7 cellular contexts compared by ENCODE assay signal in genomic region chr3:192849822-192850221, GRCh38.
A peak's percentile ranks its signal among the peaks of the same experiment; 100 is the strongest.
DNase-seq lines count a peak whose midpoint lies in the region; ATAC-seq, FAIRE-seq and TF ChIP-seq lines count a peak whose summit lies in the region.
"Not testable (repeated sequence)": the region's sequence is repeated elsewhere in the genome, so short reads cannot be mapped to it uniquely, and the experiment has no call there.

No MANE protein-coding gene starts in this region.

- RAD21 ChIA-PET in GM12878 (lab: Charles Lee; ENCODE audit: unreplicated experiment) = interaction anchor here (0.7 to 8.8 kb wide), 14 partner anchors 9 to 72 kb away, joined by 3 to 123 read pairs (median 14); partner anchors contain the start of gene MB21D2

- H3K4me1 ChIP-seq in Caco-2 = peaks cover 50% of the 10 kb centered on the region
- peaks cover 41% of the 10 kb centered on the region for H3K4me1 ChIP-seq in OCI-LY3 (ENCODE audit: low read length)
- peaks cover 64% of the 10 kb centered on the region for H3K4me1 ChIP-seq in GM12878 (ENCODE audit: control insufficient read depth, insufficient read depth, low read length)
- peaks cover 28% of the 10 kb centered on the region for H3K4me1 ChIP-seq in HepG2 (ENCODE audit: insufficient read depth, low read length)
- peaks cover 15% of the 10 kb centered on the region for H3K4me1 ChIP-seq in smooth muscle cell (ENCODE audit: low read depth)

- FAIRE-seq in GM12878 (lab: Jason Lieb, UNC); HepG2 (lab: Jason Lieb, UNC): not testable (repeated sequence)

- POLR2A ChIA-PET in Caco-2 (lab: Charles Lee); HepG2 (lab: Yijun Ruan, JAX): not testable (repeated sequence)
- POLR2A ChIA-PET in GM12878 (lab: Charles Lee) = interaction anchor here (0.8 to 3.8 kb wide), 10 partner anchors 12 to 68 kb away, joined by 3 to 32 read pairs (median 7); partner anchors contain the start of gene MB21D2

- CTCF ChIA-PET in Caco-2 (lab: Charles Lee) (interaction anchor here (1.9 kb wide), 1 partner anchor 37 kb away, joined by 5 read pairs; no protein-coding TSS in a partner anchor), GM12878 (lab: Yijun Ruan, JAX) (interaction anchor here (0.7 to 6.9 kb wide), 10 partner anchors 9 to 193 kb away, joined by 3 to 47 read pairs (median 5); partner anchors contain the start of gene MB21D2)
- CTCF ChIA-PET in HepG2 (lab: Yijun Ruan, JAX; ENCODE audit: low intra/inter-chr PET ratio, low total read pairs) = not testable (repeated sequence)

- H3K27ac Mint-ChIP-seq in Caco-2 (ENCODE audit: unreplicated experiment) = peak overlapping the region; percentile 94

- not testable (repeated sequence) for H3K4me3 ChIP-seq in Caco-2 (ENCODE audit: low read depth, low read length); OCI-LY3 (ENCODE audit: low read length); GM12878; HepG2 (replicated peaks in 1 of 3; ENCODE audit: insufficient read depth in 1 of 3, low read depth in 2 of 3, low read length in 3 of 3); smooth muscle cell

- intact Hi-C loops in Caco-2 (cut with micrococcal nuclease; ENCODE audit: unreplicated experiment) = loop anchor here (1.0 kb wide), 5 partner anchors 29 to 68 kb away; no protein-coding TSS in a partner anchor
- intact Hi-C loops in GM12878 (cut with micrococcal nuclease; ENCODE audit: unreplicated experiment) = loop anchor here (1.0 to 5.0 kb wide), 4 partner anchors 19 to 67 kb away; partner anchors contain the start of gene MB21D2
- intact Hi-C loops in HepG2 (cut with micrococcal nuclease; ENCODE audit: unreplicated experiment) = loop anchor here (10.0 kb wide), 1 partner anchor 65 kb away; the partner anchor contains the start of gene MB21D2

- in situ Hi-C loops in GM12878 (cut with MboI); HepG2 (cut with HindIII; ENCODE audit: extremely low pct_ligation_motif_present, low pct_unique_long_range_greater_than_20kb): not testable (repeated sequence)

- ATAC-seq in GM19025 (IDR thresholded peaks at IDR 0.05; ENCODE audit: low read depth, unreplicated experiment) = peak; percentile 2
- not testable (repeated sequence) for ATAC-seq in GM12878, HepG2

- not testable (repeated sequence) for BruUV-seq in Caco-2 (replicated peaks; lab: Mats Ljungman, UMichigan); GM12878 (replicated peaks; lab: Mats Ljungman, UMichigan); HepG2 (replicated peaks; lab: Mats Ljungman, UMichigan)

- not testable (repeated sequence) for TF ChIP-seq POLR2A in GM12878 (IDR thresholded peaks at IDR 0.05; ENCODE audit: low read depth, low read length); HepG2 (IDR thresholded peaks at IDR 0.05; ENCODE audit: insufficient read depth in 1 of 2, low read depth in 2 of 2, low read length in 2 of 2)

- not testable (repeated sequence) for H3K9me3 Mint-ChIP-seq in Caco-2 (ENCODE audit: unreplicated experiment)

- H3K36me3 ChIP-seq in Caco-2 (ENCODE audit: control insufficient read depth, insufficient read depth, low read length); OCI-LY3 (replicated peaks; ENCODE audit: low read depth, low read length); GM12878 (ENCODE audit: control insufficient read depth in 2 of 2, insufficient read depth in 2 of 2, low read length in 1 of 2); HepG2 (replicated peaks in 1 of 2; ENCODE audit: control insufficient read depth in 1 of 2, insufficient read depth in 2 of 2, low read length in 2 of 2); smooth muscle cell (ENCODE audit: low read depth): not testable (repeated sequence)

- H3F3A ChIP-seq in smooth muscle cell (ENCODE audit: low read depth) = not testable (repeated sequence)

- H3K36me3 Mint-ChIP-seq in Caco-2 (ENCODE audit: insufficient read depth, unreplicated experiment) = not testable (repeated sequence)

- SMC1A ChIA-PET in GM12878 (lab: Charles Lee; ENCODE audit: uncharacterized antibody, unreplicated experiment) = interaction anchor here (0.7 to 20.8 kb wide), 15 partner anchors 9 to 138 kb away, joined by 3 to 283 read pairs (median 11); partner anchors contain the start of gene MB21D2

- not testable (repeated sequence) for TF ChIP-seq EP300 in GM12878 (IDR thresholded peaks at IDR 0.05; ENCODE audit: borderline replicate concordance in 1 of 2, control insufficient read depth in 1 of 2, low read depth in 2 of 2, low read length in 2 of 2); HepG2 (IDR thresholded peaks at IDR 0.05; ENCODE audit: low read depth in 2 of 2, low read length in 2 of 2); HepG2 (CRISPR knock-in tag; IDR thresholded peaks at IDR 0.05; ENCODE audit: borderline replicate concordance)

- DNase-seq in Caco-2; GM12878 (ENCODE audit: low read depth, low spot score); epithelial cell of prostate (ENCODE audit: low read depth, low spot score); HepG2 (ENCODE audit: low spot score); smooth muscle cell (lab: John Stamatoyannopoulos, UW; ENCODE audit: unreplicated experiment): not testable (repeated sequence)

- peak overlapping the region; percentile 56; the same call in 1 of the 2 replicates for H2AFZ ChIP-seq in OCI-LY3 (ENCODE audit: low read depth, low read length)
- not testable (repeated sequence) for H2AFZ ChIP-seq in GM12878 (ENCODE audit: control insufficient read depth, low read depth, low read length); HepG2 (ENCODE audit: low read length); smooth muscle cell (ENCODE audit: low read depth)

- not testable (repeated sequence) for H3K9ac ChIP-seq in OCI-LY3 (ENCODE audit: low read length); HepG2 (ENCODE audit: insufficient read depth, low read depth, low read length)
- H3K9ac ChIP-seq in GM12878 (ENCODE audit: control insufficient read depth, insufficient read depth, low read length) = peak overlapping the region; percentile 65
- H3K9ac ChIP-seq in smooth muscle cell (ENCODE audit: low read depth) = peak overlapping the region; percentile 7

- not testable (repeated sequence) for TF ChIP-seq RAD21 in GM12878 (IDR thresholded peaks at IDR 0.05; ENCODE audit: insufficient read depth, low read depth, low read length); HepG2 (CRISPR knock-in tag; IDR thresholded peaks at IDR 0.05)

- WGBS in GM12878 (ENCODE audit: insufficient coverage, insufficient replicate concordance, low lambda C conversion rate, missing lambda C conversion rate) = 0% methylated on average over 9 of the region's 11 CpGs
- WGBS in HepG2 (ENCODE audit: low lambda C conversion rate) = 82% methylated on average over 9 of the region's 11 CpGs
- WGBS in smooth muscle cell (ENCODE audit: low lambda C conversion rate) = 93% methylated on average over 11 of the region's 11 CpGs

- not testable (repeated sequence) for H3K27ac ChIP-seq in OCI-LY3 (ENCODE audit: low read length); HepG2 (ENCODE audit: extremely low read length, insufficient read depth, low read length)
- H3K27ac ChIP-seq in GM12878 (ENCODE audit: control insufficient read depth, insufficient read depth) (peak overlapping the region; percentile 81), epithelial cell of prostate (peak overlapping the region; percentile 63), smooth muscle cell (ENCODE audit: low read depth) (peak overlapping the region; percentile 87)

- H3K27me3 Mint-ChIP-seq in Caco-2 (ENCODE audit: insufficient read depth, unreplicated experiment) = not testable (repeated sequence)

- not testable (repeated sequence) for TF ChIP-seq CTCF in Caco-2 (IDR thresholded peaks at IDR 0.05; ENCODE audit: insufficient read depth in 1 of 2, low read depth in 1 of 2, low read length in 1 of 2, severe bottlenecking in 1 of 2, unreplicated experiment in 1 of 2); OCI-LY3 (IDR thresholded peaks at IDR 0.05; ENCODE audit: low read depth, low read length); GM12878 (IDR thresholded peaks at IDR 0.05 in 2 of 3, conservative IDR thresholded peaks at IDR 0.05 in 1 of 3; ENCODE audit: control insufficient read depth in 2 of 3, extremely low read depth in 1 of 3, insufficient read depth in 1 of 3, low read depth in 3 of 3, low read length in 3 of 3); HepG2 (CRISPR knock-in tag; IDR thresholded peaks at IDR 0.05); smooth muscle cell (IDR thresholded peaks at IDR 0.05; ENCODE audit: borderline replicate concordance, insufficient read depth, poor library complexity, severe bottlenecking)

- H4K20me1 ChIP-seq in OCI-LY3 (ENCODE audit: insufficient read depth, low read length); GM12878 (ENCODE audit: control insufficient read depth, insufficient read depth); smooth muscle cell (ENCODE audit: low read depth): not testable (repeated sequence)
- H4K20me1 ChIP-seq in HepG2 (ENCODE audit: insufficient read depth, low read length) = peaks cover 12% of the 10 kb centered on the region; the same call in 1 of the 2 replicates

- H3K27me3 ChIP-seq in Caco-2 (replicated peaks; ENCODE audit: control insufficient read depth, insufficient read depth, low read length); OCI-LY3 (ENCODE audit: low read depth, low read length); GM12878 (replicated peaks in 1 of 2; ENCODE audit: control insufficient read depth in 2 of 2, insufficient read depth in 2 of 2, low read length in 1 of 2); HepG2 (ENCODE audit: control insufficient read depth in 1 of 2, insufficient read depth in 2 of 2, low read length in 2 of 2); smooth muscle cell (ENCODE audit: low read depth): not testable (repeated sequence)

- not testable (repeated sequence) for H3K4me2 ChIP-seq in OCI-LY3 (ENCODE audit: low read length); smooth muscle cell
- H3K4me2 ChIP-seq in GM12878 (ENCODE audit: control insufficient read depth, insufficient read depth) = peak overlapping the region; percentile 40; the same call in 1 of the 2 replicates
- peak overlapping the region; percentile 60; the same call in 1 of the 2 replicates for H3K4me2 ChIP-seq in HepG2 (ENCODE audit: low read depth, low read length)

- H3K4me3 Mint-ChIP-seq in Caco-2 (ENCODE audit: unreplicated experiment) = not testable (repeated sequence)

- H3K79me2 ChIP-seq in OCI-LY3 (ENCODE audit: low read length); HepG2 (ENCODE audit: insufficient read depth, low read length): not testable (repeated sequence)
- H3K79me2 ChIP-seq in GM12878 (ENCODE audit: control insufficient read depth, insufficient read depth, low read length) (peaks cover 65% of the 10 kb centered on the region), smooth muscle cell (ENCODE audit: low read depth) (peaks cover 42% of the 10 kb centered on the region)

- H3K9me3 ChIP-seq in Caco-2; OCI-LY3 (ENCODE audit: insufficient read depth, low read length); GM12878 (replicated peaks; ENCODE audit: control insufficient read depth, insufficient read depth, low read length); HepG2 (ENCODE audit: low read length); smooth muscle cell (replicated peaks; ENCODE audit: low read depth): not testable (repeated sequence)

- peaks cover 40% of the 10 kb centered on the region for H3K4me1 Mint-ChIP-seq in Caco-2 (ENCODE audit: low read depth, unreplicated experiment)
